ENCODE assay signal across 29 cellular contexts in genomic region chr12:11092128-11092527, GRCh38. TPM values are rescaled to one million over a fixed set of nuclear protein-coding genes. Genes with fewer than 3 reads are reported as not detected.
"Had no signal": no experiment of that assay in that cellular context is flagged by ENCODE, and none has a peak within 500 bp of the region (broad histone marks: within the 10 kb centered on the region; RNA-seq: fewer than 3 reads in every experiment).

Gene TAS2R43 (minus strand): TSS chr12:11092313. CDS start chr12:11092229, 84 bp downstream.

- H3K9ac ChIP-seq: neural progenitor cell had no signal

- H2AFZ ChIP-seq: hepatocyte, neural progenitor cell had no signal

- H3K4me3 ChIP-seq: heart right ventricle, hepatocyte, left ventricle myocardium inferior, lung, neural progenitor cell, ovary, right atrium auricular region, right lobe of liver, spleen, stomach, suprapubic skin, thoracic aorta, tibial artery, upper lobe of right lung had no signal

- H3K36me3 ChIP-seq: heart right ventricle, left ventricle myocardium inferior, neural progenitor cell, neutrophil, ovary, right atrium auricular region, right lobe of liver, spleen, stomach, suprapubic skin, thoracic aorta, tibial artery, upper lobe of right lung had no signal

- H3K27ac ChIP-seq: heart right ventricle, hepatocyte, left ventricle myocardium inferior, neural progenitor cell, neutrophil, ovary, right atrium auricular region, right lobe of liver, spleen, stomach, suprapubic skin, thoracic aorta, tibial artery, upper lobe of right lung had no signal

- H3K4me1 ChIP-seq: left ventricle myocardium inferior, neural progenitor cell, right atrium auricular region, right lobe of liver, spleen, stomach, suprapubic skin, tibial artery, upper lobe of right lung had no signal

- H3K4me1 Mint-ChIP-seq: mesothelial cell of epicardium; naive B cell; nephron progenitor cell; neural progenitor cell; stimulated activated effector memory CD8-positive, alpha-beta T cell treated with anti-CD3 and anti-CD28 coated beads, Interleukin-12 subunit alpha, Interleukin-12 subunit beta, amount 100 ng/mL, for 72 hours had no signal

- H3K27me3 Mint-ChIP-seq: naive B cell, progenitor cell of endocrine pancreas had no signal

- H3K27ac Mint-ChIP-seq: mesothelial cell of epicardium; naive B cell; nephron progenitor cell; neural progenitor cell; progenitor cell of endocrine pancreas; stimulated activated effector memory CD8-positive, alpha-beta T cell treated with anti-CD3 and anti-CD28 coated beads, Interleukin-12 subunit alpha, Interleukin-12 subunit beta, amount 100 ng/mL, for 72 hours had no signal

- H3K9me3 ChIP-seq: heart right ventricle, left ventricle myocardium inferior, neutrophil, ovary, right atrium auricular region, right lobe of liver, spleen, stomach, suprapubic skin, thoracic aorta, tibial artery, upper lobe of right lung had no signal

- H3K4me3 Mint-ChIP-seq: mesothelial cell of epicardium; naive B cell; natural killer cell; nephron progenitor cell; neural progenitor cell; stimulated activated effector memory CD8-positive, alpha-beta T cell treated with anti-CD3 and anti-CD28 coated beads, Interleukin-12 subunit alpha, Interleukin-12 subunit beta, amount 100 ng/mL, for 72 hours had no signal

- H3K27me3 ChIP-seq: heart right ventricle, hepatocyte, neural progenitor cell, neutrophil, ovary, right atrium auricular region, right lobe of liver, spleen, stomach, suprapubic skin, tibial artery, upper lobe of right lung had no signal

- DNase-seq: heart right ventricle; islet precursor cell; left ventricle myocardium inferior; mesendoderm; naive B cell; natural killer cell; nephron progenitor cell; ovary; right lobe of liver; small intestine; spleen; stimulated activated CD4-positive, alpha-beta T cell treated with anti-CD3 and anti-CD28 coated beads, Interleukin-4, amount 100 ng/mL, for 24 hours; stomach; tibial artery; trophoblast cell; upper lobe of right lung had no signal

- ATAC-seq: heart right ventricle; natural killer cell; right lobe of liver; stimulated activated effector memory CD8-positive, alpha-beta T cell treated with anti-CD3 and anti-CD28 coated beads, Interleukin-12 subunit alpha, Interleukin-12 subunit beta, amount 100 ng/mL, for 72 hours; upper lobe of right lung had no signal

- H3K4me2 ChIP-seq: hepatocyte, neural progenitor cell had no signal

- H3K79me2 ChIP-seq: hepatocyte had no signal

- H3K9me3 Mint-ChIP-seq: mesothelial cell of epicardium; natural killer cell; stimulated activated effector memory CD8-positive, alpha-beta T cell treated with anti-CD3 and anti-CD28 coated beads, Interleukin-12 subunit alpha, Interleukin-12 subunit beta, amount 100 ng/mL, for 72 hours had no signal

- H3K36me3 Mint-ChIP-seq: naive B cell; natural killer cell; stimulated activated effector memory CD8-positive, alpha-beta T cell treated with anti-CD3 and anti-CD28 coated beads, Interleukin-12 subunit alpha, Interleukin-12 subunit beta, amount 100 ng/mL, for 72 hours had no signal

RNA-seq across cellular contexts. Expression of gene TAS2R43, which starts in this region (rescaled TPM):
- total RNA-seq: kidney epithelial cell, left ventricle myocardium inferior, mononuclear cell, renal cortical epithelial cell, upper lobe of right lung had no signal
